ENCODE assay signal across 9 cellular contexts in the genomic region with DNA sequence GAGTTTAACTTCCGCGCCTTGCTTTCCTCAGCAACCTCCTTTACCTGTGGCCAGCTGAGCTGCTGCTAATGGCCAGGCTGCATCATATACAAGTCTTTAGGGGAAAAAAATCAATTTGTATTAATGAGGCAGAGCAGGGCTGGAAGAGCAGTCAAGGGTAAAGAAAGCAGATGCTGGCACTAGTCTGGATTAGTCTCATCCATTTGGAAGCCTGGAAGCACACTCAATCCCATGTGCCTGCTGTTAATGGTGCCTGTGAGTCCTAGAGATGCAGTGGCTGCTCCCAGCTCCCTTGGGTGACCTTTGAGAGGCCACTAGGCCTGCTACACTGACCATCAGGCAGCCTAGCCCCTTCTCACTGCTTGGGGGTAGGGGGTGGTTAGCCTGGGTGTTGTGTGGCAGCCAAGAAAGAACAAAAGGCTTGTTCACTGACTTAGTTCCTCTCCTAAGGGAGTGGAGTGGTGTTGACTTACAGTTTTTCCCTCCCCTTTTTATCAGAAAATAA. TPM values are rescaled to one million over a fixed set of nuclear protein-coding genes. Genes with fewer than 3 reads are reported as not detected.
DNase-seq lines count a peak whose midpoint lies in the region; ATAC-seq, FAIRE-seq and TF ChIP-seq lines count a peak whose summit lies in the region.
"Had no signal": no experiment of that assay in that cellular context is flagged by ENCODE, and none has a peak within 500 bp of the region (broad histone marks: within the 10 kb centered on the region; RNA-seq: fewer than 3 reads in every experiment).

No MANE protein-coding gene starts in this region.

- intact Hi-C loops in naive thymus-derived CD4-positive, alpha-beta T cell (cut with micrococcal nuclease) = no loop called here
- intact Hi-C loops in kidney (cut with DNase I) = no loop called here

- H3K36me3 ChIP-seq in BLaER1 = peaks cover 40% of the 10 kb centered on the region
- peaks cover 14% of the 10 kb centered on the region; the same call in 1 of the 2 replicates for H3K36me3 ChIP-seq in KOPT-K1 (ENCODE audit: insufficient read depth, low read length)
- H3K36me3 ChIP-seq in naive thymus-derived CD4-positive, alpha-beta T cell (ENCODE audit: control insufficient read depth in 2 of 3, insufficient read depth in 3 of 3, low read length in 3 of 3) = peaks cover 61 to 90% (median 76%) of the 10 kb centered on the region in 3 experiments
- H3K36me3 ChIP-seq in kidney (ENCODE audit: control insufficient read depth in 1 of 2, insufficient read depth in 2 of 2, low read length in 2 of 2) = peaks cover 20 to 25% of the 10 kb centered on the region in 2 donors

- H3K4me1 Mint-ChIP-seq in activated naive CD8-positive, alpha-beta T cell treated with anti-CD3 and anti-CD28 coated beads, Interleukin-2, amount 10 ng/mL, durations not matched to agents 7 days and 5 days = peaks cover 55% of the 10 kb centered on the region
- H3K4me1 Mint-ChIP-seq in naive thymus-derived CD4-positive, alpha-beta T cell = peaks cover 51 to 92% (median 85%) of the 10 kb centered on the region in 7 donors

- ATAC-seq in activated naive CD8-positive, alpha-beta T cell treated with anti-CD3 and anti-CD28 coated beads, Interleukin-2, amount 10 ng/mL, durations not matched to agents 7 days and 5 days (ENCODE audit: low read depth) = no peak
- no peak for ATAC-seq in naive thymus-derived CD4-positive, alpha-beta T cell
- ATAC-seq in HG03097 (IDR thresholded peaks at IDR 0.05; ENCODE audit: low FRiP score, unreplicated experiment) = no peak

- in situ Hi-C loops in GM13976 (cut with MboI; ENCODE audit: low sequenced_read_pairs, unreplicated experiment) = no loop called here

- H3K27ac Mint-ChIP-seq in activated naive CD8-positive, alpha-beta T cell treated with anti-CD3 and anti-CD28 coated beads, Interleukin-2, amount 10 ng/mL, durations not matched to agents 7 days and 5 days = peak overlapping the region; percentile 86
- H3K27ac Mint-ChIP-seq in naive thymus-derived CD4-positive, alpha-beta T cell = peak overlapping the region; percentile 95 to 100 (median 99)

- H3K4me2 ChIP-seq in BLaER1 = peak overlapping the region; percentile 100

- peaks cover 54% of the 10 kb centered on the region for H3K4me1 ChIP-seq in BLaER1
- peaks cover 70 to 98% of the 10 kb centered on the region in 2 donors for H3K4me1 ChIP-seq in naive thymus-derived CD4-positive, alpha-beta T cell (ENCODE audit: control insufficient read depth in 2 of 2, insufficient read depth in 2 of 2, low read length in 2 of 2)
- H3K4me1 ChIP-seq in kidney (ENCODE audit: control insufficient read depth in 1 of 2, insufficient read depth in 1 of 2, low read depth in 1 of 2, low read length in 2 of 2) = peaks cover 0 to 11% of the 10 kb centered on the region in 2 donors

- TF ChIP-seq CTCF in kidney (IDR thresholded peaks at IDR 0.05; ENCODE audit: borderline replicate concordance, extremely low read depth, insufficient read depth) (no peak), GM13976 (IDR thresholded peaks at IDR 0.05; ENCODE audit: borderline replicate concordance, control extremely low read depth, extremely low read depth, insufficient read depth, missing control alignments) (no peak)

- H4K20me1 ChIP-seq in BLaER1 = no peaks in the 10 kb centered on the region

- no peak overlapping the region for H3K9ac ChIP-seq in BLaER1
- H3K9ac ChIP-seq in kidney (ENCODE audit: low read length in 2 of 2) = no peak overlapping the region

- H3K4me3 Mint-ChIP-seq in activated naive CD8-positive, alpha-beta T cell treated with anti-CD3 and anti-CD28 coated beads, Interleukin-2, amount 10 ng/mL, durations not matched to agents 7 days and 5 days = no peak overlapping the region
- peak overlapping the region in 9 of 10 donors; percentile 79 to 100 (median 98) for H3K4me3 Mint-ChIP-seq in naive thymus-derived CD4-positive, alpha-beta T cell

- peaks cover 28% of the 10 kb centered on the region for H3K36me3 Mint-ChIP-seq in activated naive CD8-positive, alpha-beta T cell treated with anti-CD3 and anti-CD28 coated beads, Interleukin-2, amount 10 ng/mL, durations not matched to agents 7 days and 5 days
- peaks cover 5 to 86% (median 83%) of the 10 kb centered on the region in 5 donors for H3K36me3 Mint-ChIP-seq in naive thymus-derived CD4-positive, alpha-beta T cell

- no peaks in the 10 kb centered on the region for H3K27me3 Mint-ChIP-seq in activated naive CD8-positive, alpha-beta T cell treated with anti-CD3 and anti-CD28 coated beads, Interleukin-2, amount 10 ng/mL, durations not matched to agents 7 days and 5 days
- no peaks in the 10 kb centered on the region for H3K27me3 Mint-ChIP-seq in naive thymus-derived CD4-positive, alpha-beta T cell

- DNase-seq in activated naive CD8-positive, alpha-beta T cell treated with anti-CD3 and anti-CD28 coated beads, Interleukin-2, amount 10 ng/mL, durations not matched to agents 7 days and 5 days = no peak
- DNase-seq in naive thymus-derived CD4-positive, alpha-beta T cell = no peak
- DNase-seq in cerebellar nuclear complex (lab: John Stamatoyannopoulos, UW) (no peak), kidney (no peak), GM13976 (ENCODE audit: low spot score) (no peak)
- DNase-seq: NCI-H2029 had no signal

- no peaks in the 10 kb centered on the region for H3K9me3 Mint-ChIP-seq in activated naive CD8-positive, alpha-beta T cell treated with anti-CD3 and anti-CD28 coated beads, Interleukin-2, amount 10 ng/mL, durations not matched to agents 7 days and 5 days
- H3K9me3 Mint-ChIP-seq in naive thymus-derived CD4-positive, alpha-beta T cell = peaks cover 0 to 9% (median 0%) of the 10 kb centered on the region in 11 donors

- H3K27ac ChIP-seq in BLaER1 (peak overlapping the region; percentile 59), KOPT-K1 (ENCODE audit: low read depth, low read length, poor library complexity, severe bottlenecking) (peak overlapping the region; percentile 88), kidney (ENCODE audit: low read depth in 2 of 2, low read length in 2 of 2) (no peak overlapping the region)
- peak overlapping the region; percentile 100 for H3K27ac ChIP-seq in naive thymus-derived CD4-positive, alpha-beta T cell (ENCODE audit: low read depth, low read length)

- POLR2A ChIA-PET in activated naive CD8-positive, alpha-beta T cell treated with anti-CD3 and anti-CD28 coated beads, Interleukin-2, amount 10 ng/mL, durations not matched to agents 7 days and 5 days (lab: Charles Lee) = interaction anchor here (1.1 to 1.6 kb wide), 4 partner anchors 13 to 62 kb away, joined by 3 to 8 read pairs (median 4); no protein-coding TSS in a partner anchor
- POLR2A ChIA-PET in naive thymus-derived CD4-positive, alpha-beta T cell (lab: Charles Lee) = interaction anchor here (0.8 to 34.1 kb wide), 8 partner anchors 12 to 364 kb away, joined by 3 to 2331 read pairs (median 7); a partner anchor contains a TSS

- CTCF ChIA-PET in naive thymus-derived CD4-positive, alpha-beta T cell (lab: Charles Lee) = interaction anchor here (0.7 to 2.9 kb wide), 2 partner anchors 11 to 62 kb away, joined by 3 to 27 read pairs; no protein-coding TSS in a partner anchor

- FAIRE-seq in kidney (lab: Jason Lieb, UNC) = no peak

- no peak overlapping the region for H3K4me3 ChIP-seq in BLaER1
- peak overlapping the region; percentile 36 for H3K4me3 ChIP-seq in naive thymus-derived CD4-positive, alpha-beta T cell (ENCODE audit: low read length)
- no peak overlapping the region for H3K4me3 ChIP-seq in kidney (ENCODE audit: low read length in 2 of 2)

- H3K9me3 ChIP-seq in BLaER1 (no peaks in the 10 kb centered on the region), KOPT-K1 (ENCODE audit: insufficient read depth, low read length, poor library complexity, severe bottlenecking) (no peaks in the 10 kb centered on the region), kidney (ENCODE audit: control insufficient read depth in 1 of 2, low read length in 2 of 2) (no peaks in the 10 kb centered on the region)
- H3K9me3 ChIP-seq in naive thymus-derived CD4-positive, alpha-beta T cell (ENCODE audit: control insufficient read depth in 2 of 3, low read length in 3 of 3) = no peaks in the 10 kb centered on the region

- H3K27me3 ChIP-seq in BLaER1 = no peaks in the 10 kb centered on the region
- no peaks in the 10 kb centered on the region for H3K27me3 ChIP-seq in naive thymus-derived CD4-positive, alpha-beta T cell (ENCODE audit: control insufficient read depth in 2 of 2, insufficient read depth in 2 of 2, low read length in 2 of 2)

RNA-seq across cellular contexts. Expression of a gene that starts 8.0 kb away (rescaled TPM):
- total RNA-seq in activated naive CD8-positive, alpha-beta T cell treated with anti-CD3 and anti-CD28 coated beads, Interleukin-2, amount 10 ng/mL, durations not matched to agents 7 days and 5 days = 100 to 1,000 TPM; 110 to 125 TPM
- total RNA-seq in naive thymus-derived CD4-positive, alpha-beta T cell = 100 to 1,000 TPM in 4 of 5 experiments, 10 to 100 TPM in 1; 72.8 to 638 (median 594) TPM
- polyA plus RNA-seq in naive thymus-derived CD4-positive, alpha-beta T cell = 100 to 1,000 TPM; 606 to 941 TPM
- total RNA-seq in kidney = 42.7 TPM
- polyA plus RNA-seq in kidney (ENCODE audit: insufficient read depth, low read depth, low replicate concordance) = 21.4 TPM

Comparison
In these comparisons a context has a peak if more than half of its experiments do, and no peak if none do; other contexts are left out.
1. H3K27ac ChIP-seq: peak in BLaER1 (single experiment), KOPT-K1 (single experiment) and naive thymus-derived CD4-positive, alpha-beta T cell (single experiment); none in kidney (0 of 2).